Comparison of ENCODE assay signal across 8 cellular contexts in genomic region chr17:39980402-39981206, GRCh38. TPM values are rescaled to one million over a fixed set of nuclear protein-coding genes. Genes with fewer than 3 reads are reported as not detected.
A peak's percentile ranks its signal among the peaks of the same experiment; 100 is the strongest.
DNase-seq lines count a peak whose midpoint lies in the region; ATAC-seq and TF ChIP-seq lines count a peak whose summit lies in the region.

PSMD3 (plus strand) TSS chr17:39980807; CDS start chr17:39980971, 164 bp downstream.

- peak; percentile 92 for DNase-seq in DMS53 treated with DMSO at 0.1 percent for 48 hours (lab: John Stamatoyannopoulos, UW; ENCODE audit: unreplicated experiment)
- peak; percentile 100 for DNase-seq in Jurkat, Clone E6-1 (ENCODE audit: low read depth, low spot score)
- peak; percentile 97 for DNase-seq in PC-3
- peak; percentile 92 for DNase-seq in activated T-cell treated with anti-CD3 and anti-CD28 coated beads for 48 hours (ENCODE audit: low read depth)
- DNase-seq in epithelial cell of esophagus (ENCODE audit: low read depth): peak; percentile 100
- peak; percentile 98 to 99 (median 98) for DNase-seq in mucosa of descending colon
- peak; percentile 94 for DNase-seq in stimulated activated CD8-positive, alpha-beta memory T cell treated with anti-CD3 and anti-CD28 coated beads, Interleukin-4, amount 100 ng/mL, for 24 hours (ENCODE audit: low read depth)

- H3K27ac ChIP-seq in PC-3 (ENCODE audit: low read length): peak within 1 kb of the TSS; percentile 72

- H3K36me3 ChIP-seq in PC-3 (ENCODE audit: low read depth, low read length): peaks cover 12% of the 10 kb centered on the region; the same call in 1 of the 2 replicates
- H3K36me3 ChIP-seq in mucosa of descending colon (ENCODE audit: low read depth): peaks cover 13% of the 10 kb centered on the region

- H3K27me3 ChIP-seq in PC-3 (ENCODE audit: low read length): no peaks in the 10 kb centered on the region

- peak; percentile 93 for ATAC-seq in GM21619 (IDR thresholded peaks at IDR 0.05; ENCODE audit: unreplicated experiment)
- peak; percentile 93 for ATAC-seq in PC-3
- ATAC-seq in mucosa of descending colon: peak; percentile 95

- H3K9me3 ChIP-seq in PC-3 (ENCODE audit: low read length): no peaks in the 10 kb centered on the region
- no peaks in the 10 kb centered on the region for H3K9me3 ChIP-seq in mucosa of descending colon

- CTCF ChIA-PET in PC-3 (lab: Charles Lee): interaction anchor here (0.5 to 1.5 kb wide), 4 partner anchors 22 to 299 kb away, joined by 4 to 8 read pairs (median 5); partner anchors contain the start of genes LRRC3C and ORMDL3

- H3K79me2 ChIP-seq in PC-3 (ENCODE audit: low read length): peaks cover 31% of the 10 kb centered on the region

- peak within 1 kb of the TSS; percentile 100 for H3K4me3 ChIP-seq in Jurkat, Clone E6-1 (ENCODE audit: low read length)
- H3K4me3 ChIP-seq in PC-3 (ENCODE audit: low read length) (peak within 1 kb of the TSS; percentile 98), epithelial cell of esophagus (ENCODE audit: low read length) (peak within 1 kb of the TSS; percentile 67), mucosa of descending colon (peak within 1 kb of the TSS; percentile 93)

- TF ChIP-seq CTCF in PC-3 (conservative IDR thresholded peaks at IDR 0.05; ENCODE audit: low read depth, low read length) (peak; percentile 60), epithelial cell of esophagus (IDR thresholded peaks at IDR 0.05; ENCODE audit: insufficient read depth, low read depth, low read length, missing control alignments) (peak; percentile 80), mucosa of descending colon (IDR thresholded peaks at IDR 0.05) (peak; percentile 75)

- no TSS peak for BruUV-seq in PC-3 (replicated peaks; lab: Mats Ljungman, UMichigan)

- H3K4me1 ChIP-seq in PC-3 (ENCODE audit: insufficient read depth, low read length) (peaks cover 19% of the 10 kb centered on the region), mucosa of descending colon (ENCODE audit: low read depth) (peaks cover 13% of the 10 kb centered on the region)

- POLR2A ChIA-PET in PC-3 (lab: Charles Lee; ENCODE audit: unreplicated experiment): interaction anchor here (0.6 to 0.7 kb wide), 2 partner anchors 73 to 86 kb away, joined by 4 read pairs; no protein-coding TSS in a partner anchor

- H3K9me2 ChIP-seq in PC-3 (replicated peaks; ENCODE audit: low read length): no peaks in the 10 kb centered on the region

- H4K20me1 ChIP-seq in PC-3 (ENCODE audit: low read length): peaks cover 15% of the 10 kb centered on the region

- intact Hi-C loops in PC-3 (cut with micrococcal nuclease): loop anchor here (1.0 kb wide), 1 partner anchor 21 kb away; no protein-coding TSS in a partner anchor
- intact Hi-C loops in mucosa of descending colon (cut with DNase I, micrococcal nuclease): no loop called here

- no peaks in the 10 kb centered on the region for H3F3A ChIP-seq in PC-3 (ENCODE audit: low read length, unreplicated experiment)

- H3K4me2 ChIP-seq in PC-3 (ENCODE audit: low read length): peak within 1 kb of the TSS; percentile 97

- H2AFZ ChIP-seq in PC-3 (ENCODE audit: low read length): peak within 1 kb of the TSS; percentile 91

- H3K9ac ChIP-seq in PC-3 (ENCODE audit: low read length): peak within 1 kb of the TSS; percentile 98

RNA-seq across cellular contexts. Expression of gene PSMD3, which starts in this region (rescaled TPM):
- polyA plus RNA-seq in Jurkat, Clone E6-1 (2012; ENCODE audit: insufficient read depth, insufficient read length): 227 TPM
- total RNA-seq in PC-3 (2014; rRNA removed) (267 and 338 TPM in 2 replicates), mucosa of descending colon (100 to 1,000 TPM in 1 of 3 donors, 10 to 100 TPM in 2; 96.0 to 126 (median 96.8) TPM)

Comparison
In these comparisons a context has a peak if more than half of its experiments do, and no peak if none do; other contexts are left out.
1. Peak in every context shown above with its lines: DNase-seq, ATAC-seq, H3K4me3 ChIP-seq and H3K27ac ChIP-seq.